Comparison of ENCODE assay signal across 16 cellular contexts in the genomic region with DNA sequence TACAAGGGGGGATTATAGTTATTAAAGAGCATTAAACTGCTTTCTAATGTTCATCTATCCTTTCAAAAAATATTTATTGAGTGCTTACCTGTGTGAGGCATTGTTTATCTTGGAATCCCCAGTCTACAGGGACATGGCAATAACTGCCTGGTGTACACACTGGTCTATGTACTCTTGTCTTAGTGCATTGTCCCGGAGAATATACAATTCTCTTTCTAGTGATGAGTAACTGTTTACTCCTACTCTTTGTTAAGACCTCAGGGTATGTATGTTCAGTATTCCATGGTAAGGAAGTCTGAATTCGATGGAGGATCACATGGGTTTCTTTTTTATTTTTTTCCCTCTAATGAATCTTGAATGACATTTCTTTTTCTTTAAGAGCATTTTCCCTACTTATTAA.
DNase-seq lines count a peak whose midpoint lies in the region; ATAC-seq and TF ChIP-seq lines count a peak whose summit lies in the region.
"Had no signal": no experiment of that assay in that cellular context is flagged by ENCODE, and none has a peak within 500 bp of the region (broad histone marks: within the 10 kb centered on the region; RNA-seq: fewer than 3 reads in every experiment).

No MANE protein-coding gene starts in this region.

- intact Hi-C loops in lower leg skin (cut with DNase I; ENCODE audit: low total_unique reads), result no loop called here
- intact Hi-C loops in transverse colon (cut with DNase I; ENCODE audit: low total_unique reads), result no loop called here

- H3K36me3 ChIP-seq in SJSA1 (no peaks in the 10 kb centered on the region), transverse colon (no peaks in the 10 kb centered on the region)
- H3K36me3 ChIP-seq: gastrocnemius medialis, HAP-1, right lobe of liver, WERI-Rb-1 had no signal

- peak overlapping the region; percentile 97 for H3K27ac Mint-ChIP-seq in osteocyte (ENCODE audit: unreplicated experiment)
- H3K27ac Mint-ChIP-seq: activated naive CD8-positive, alpha-beta T cell; CD4-positive, CD25-positive, alpha-beta regulatory T cell; stimulated activated naive B cell treated with anti-CD40 and anti-IgM and Interleukin-4, amounts not matched to agents 10 μg/mL and 1 μg/mL and 100 μg/mL, for 72 hours had no signal

- H3K9me3 ChIP-seq in SJSA1 (replicated peaks) (no peaks in the 10 kb centered on the region), transverse colon (no peaks in the 10 kb centered on the region)
- H3K9me3 ChIP-seq: gastrocnemius medialis, HAP-1, right lobe of liver had no signal

- no peak overlapping the region for H3K4me3 Mint-ChIP-seq in osteocyte (ENCODE audit: unreplicated experiment)
- H3K4me3 Mint-ChIP-seq: activated naive CD8-positive, alpha-beta T cell; CD4-positive, CD25-positive, alpha-beta regulatory T cell; stimulated activated naive B cell treated with anti-CD40 and anti-IgM and Interleukin-4, amounts not matched to agents 10 μg/mL and 1 μg/mL and 100 μg/mL, for 72 hours had no signal

- H3K36me3 Mint-ChIP-seq in osteocyte (ENCODE audit: unreplicated experiment), result peaks cover 2% of the 10 kb centered on the region
- H3K36me3 Mint-ChIP-seq: activated naive CD8-positive, alpha-beta T cell; stimulated activated naive B cell treated with anti-CD40 and anti-IgM and Interleukin-4, amounts not matched to agents 10 μg/mL and 1 μg/mL and 100 μg/mL, for 72 hours had no signal

- peaks cover 5% of the 10 kb centered on the region for H3K9me3 Mint-ChIP-seq in osteocyte (ENCODE audit: unreplicated experiment)

- H3K27me3 ChIP-seq in SJSA1 (replicated peaks) (no peaks in the 10 kb centered on the region), transverse colon (no peaks in the 10 kb centered on the region)
- H3K27me3 ChIP-seq: gastrocnemius medialis, right lobe of liver had no signal

- TF ChIP-seq POLR2A in lower leg skin (IDR thresholded peaks at IDR 0.05) (no peak), transverse colon (IDR thresholded peaks at IDR 0.05) (no peak)

- peaks cover 52% of the 10 kb centered on the region for H3K4me1 Mint-ChIP-seq in osteocyte (ENCODE audit: unreplicated experiment)
- H3K4me1 Mint-ChIP-seq: CD4-positive, CD25-positive, alpha-beta regulatory T cell; stimulated activated naive B cell treated with anti-CD40 and anti-IgM and Interleukin-4, amounts not matched to agents 10 μg/mL and 1 μg/mL and 100 μg/mL, for 72 hours had no signal

- ATAC-seq in esophagus mucosa (peak; percentile 63), GM21825 (IDR thresholded peaks at IDR 0.05; ENCODE audit: unreplicated experiment) (no peak)
- ATAC-seq: gastrocnemius medialis; stimulated activated naive B cell treated with anti-CD40 and anti-IgM and Interleukin-4, amounts not matched to agents 10 μg/mL and 1 μg/mL and 100 μg/mL, for 72 hours had no signal

- H3K27me3 Mint-ChIP-seq in osteocyte (ENCODE audit: unreplicated experiment), result no peaks in the 10 kb centered on the region
- H3K27me3 Mint-ChIP-seq: stimulated activated naive B cell treated with anti-CD40 and anti-IgM and Interleukin-4, amounts not matched to agents 10 μg/mL and 1 μg/mL and 100 μg/mL, for 72 hours had no signal

- 61 to 69% methylated on average over 2 of the region's 2 CpGs for WGBS in lower leg skin, 2 donors
- WGBS in transverse colon (ENCODE audit: low coverage in 1 of 2), 2 donors, result 50 to 55% methylated on average over 2 of the region's 2 CpGs

- H3K27ac ChIP-seq in SJSA1 (peak overlapping the region; percentile 99), transverse colon (no peak overlapping the region)
- H3K27ac ChIP-seq: right lobe of liver, WERI-Rb-1 had no signal

- DNase-seq in HCEC 1CT (peak; percentile 35), SJSA1 (ENCODE audit: low read depth in 1 of 2, low spot score in 2 of 2) (peak in 1 of 2 experiments; percentile 79), osteocyte (ENCODE audit: extremely low spot score, unreplicated experiment) (no peak), NCI-H446 (lab: John Stamatoyannopoulos, UW) (no peak), lower leg skin (ENCODE audit: low spot score in 2 of 2) (no peak), transverse colon (no peak)
- DNase-seq: CD4-positive, CD25-positive, alpha-beta regulatory T cell; gastrocnemius medialis; NCI-H2107; right lobe of liver; stimulated activated naive B cell treated with anti-CD40 and anti-IgM and Interleukin-4, amounts not matched to agents 10 μg/mL and 1 μg/mL and 100 μg/mL, for 72 hours; WERI-Rb-1 had no signal

- peaks cover 36% of the 10 kb centered on the region for H3K4me1 ChIP-seq in SJSA1 (replicated peaks)
- peaks cover 0 to 6% (median 0%) of the 10 kb centered on the region in 4 donors for H3K4me1 ChIP-seq in transverse colon
- H3K4me1 ChIP-seq: gastrocnemius medialis, right lobe of liver had no signal

- in situ Hi-C loops in transverse colon (cut with MboI; ENCODE audit: low pct_ligation_motif_present in 1 of 4, low pct_unique_long_range_greater_than_20kb in 1 of 4, low sequenced_read_pairs in 3 of 4), result no loop called here

- TF ChIP-seq CTCF in osteocyte (IDR thresholded peaks at IDR 0.05) (no peak), lower leg skin (IDR thresholded peaks at IDR 0.05) (no peak), transverse colon (IDR thresholded peaks at IDR 0.05) (no peak)

- no peak for TF ChIP-seq EP300 in transverse colon (IDR thresholded peaks at IDR 0.05; ENCODE audit: low read depth)

- H3K4me3 ChIP-seq in SJSA1 (no peak overlapping the region), lower leg skin (ENCODE audit: low read depth, poor library complexity, severe bottlenecking) (no peak overlapping the region), transverse colon (no peak overlapping the region)
- H3K4me3 ChIP-seq: gastrocnemius medialis, HAP-1, right lobe of liver had no signal
